7 cellular contexts compared by ENCODE assay signal in genomic region chr9:137590469-137591383, GRCh38. TPM values are rescaled to one million over a fixed set of nuclear protein-coding genes. Genes with fewer than 3 reads are reported as not detected.
DNase-seq lines count a peak whose midpoint lies in the region; ATAC-seq, FAIRE-seq and TF ChIP-seq lines count a peak whose summit lies in the region.

ZMYND19 (minus strand) TSS chr9:137590512; CDS start chr9:137590263, 249 bp downstream.

- H3K27ac ChIP-seq in astrocyte (ENCODE audit: low read depth, low read length), result peak within 1 kb of the TSS; percentile 44

- H3K27me3 Mint-ChIP-seq in astrocyte (ENCODE audit: low read depth, unreplicated experiment), result peaks cover 6% of the 10 kb centered on the region

- peaks cover 15% of the 10 kb centered on the region for H3K36me3 ChIP-seq in astrocyte (ENCODE audit: insufficient read depth, low read length)

- ATAC-seq in HG02970 (IDR thresholded peaks at IDR 0.05; ENCODE audit: low FRiP score, unreplicated experiment) (peak; percentile 83), sciatic nerve (peak; percentile 99)

- peaks cover 10% of the 10 kb centered on the region for H3K4me1 ChIP-seq in astrocyte (ENCODE audit: insufficient read depth, low read length)

- peak within 1 kb of the TSS; percentile 96 for H2AFZ ChIP-seq in astrocyte (ENCODE audit: low read depth, low read length)

- peaks cover 37% of the 10 kb centered on the region for H3K79me2 ChIP-seq in astrocyte (ENCODE audit: insufficient read depth, low read length)

- H3K36me3 Mint-ChIP-seq in astrocyte (ENCODE audit: low read depth, unreplicated experiment), result peaks cover 4% of the 10 kb centered on the region

- FAIRE-seq in GM18507 (lab: Jason Lieb, UNC), result peak; percentile 93
- FAIRE-seq in astrocyte (lab: Jason Lieb, UNC), result no peak

- peak; percentile 98 for DNase-seq in GM18507 (ENCODE audit: extremely low spot score, insufficient read length, low read depth)
- DNase-seq in NCI-H1930 (lab: John Stamatoyannopoulos, UW), result peak; percentile 82 to 91
- peak; percentile 78 for DNase-seq in T-helper 22 cell (ENCODE audit: low read depth)
- DNase-seq in astrocyte (ENCODE audit: low read depth), result peak; percentile 53
- DNase-seq in hippocampal formation (lab: John Stamatoyannopoulos, UW), result peak; percentile 49 to 80
- DNase-seq in sciatic nerve (ENCODE audit: low spot score), result peak; percentile 93

- H3K4me2 ChIP-seq in astrocyte (ENCODE audit: low read length), result peak within 1 kb of the TSS; percentile 98

- peaks cover 39% of the 10 kb centered on the region for H4K20me1 ChIP-seq in astrocyte (ENCODE audit: insufficient read depth, low read length)

- intact Hi-C loops in sciatic nerve (cut with DNase I), result no loop called here

- no peak for TF ChIP-seq CTCF in astrocyte (IDR thresholded peaks at IDR 0.05; ENCODE audit: insufficient read depth, low read depth, low read length)

- peak within 1 kb of the TSS; percentile 80 for H3K4me3 ChIP-seq in astrocyte (ENCODE audit: insufficient read depth, low read depth, low read length)

- peak within 1 kb of the TSS; percentile 95 for H3K4me3 Mint-ChIP-seq in astrocyte (ENCODE audit: unreplicated experiment)

- no peaks in the 10 kb centered on the region for H3K27me3 ChIP-seq in astrocyte (ENCODE audit: insufficient read depth, low read length)

- no peaks in the 10 kb centered on the region for H3K9me3 ChIP-seq in astrocyte (ENCODE audit: insufficient read depth, low read depth, low read length)

- peak within 1 kb of the TSS; percentile 94 for H3K27ac Mint-ChIP-seq in astrocyte (ENCODE audit: unreplicated experiment)

- peak within 1 kb of the TSS; percentile 85 for H3K9ac ChIP-seq in astrocyte (ENCODE audit: low read length)

- peaks cover 4% of the 10 kb centered on the region for H3K4me1 Mint-ChIP-seq in astrocyte (ENCODE audit: low read depth, unreplicated experiment)

- no peaks in the 10 kb centered on the region for H3K9me3 Mint-ChIP-seq in astrocyte (ENCODE audit: unreplicated experiment)

RNA-seq across cellular contexts. Expression of gene ZMYND19, which starts in this region (rescaled TPM):
- total RNA-seq in astrocyte, result 31.1 and 34.0 TPM in 2 replicates
- 15.6 TPM for total RNA-seq in sciatic nerve

Comparison
In these comparisons a context has a peak if more than half of its experiments do, and no peak if none do; other contexts are left out.
1. Peak in every context shown above with its lines: DNase-seq, ATAC-seq, H3K4me3 ChIP-seq and H3K27ac ChIP-seq.